ENCODE assay signal across 15 cellular contexts in genomic region chr1:53116307-53116810, GRCh38. TPM values are rescaled to one million over a fixed set of nuclear protein-coding genes. Genes with fewer than 3 reads are reported as not detected.
"Had no signal": no experiment of that assay in that cellular context is flagged by ENCODE, and none has a peak within 500 bp of the region (broad histone marks: within the 10 kb centered on the region; RNA-seq: fewer than 3 reads in every experiment).

No MANE protein-coding gene starts in this region.

- H3K36me3 Mint-ChIP-seq: naive B cell; stimulated activated naive B cell treated with anti-CD40 and anti-IgM and Interleukin-4, amounts not matched to agents 10 μg/mL and 1 μg/mL and 100 μg/mL, for 72 hours had no signal

- H3K27me3 ChIP-seq: transverse colon had no signal

- H3K4me3 Mint-ChIP-seq: activated CD8-positive, alpha-beta T cell treated with anti-CD3 and anti-CD28 coated beads for 36 hours; activated T-helper 1 cell treated with anti-CD3 and anti-CD28 coated beads, Interleukin-12 subunit alpha, Interleukin-12 subunit beta, Interleukin-2, Interleukin-4 antibody, amounts not matched to agents 30 ng/mL and 10 ng/mL and 1 ng/mL, durations not matched to agents 14 hours and 24 hours and 36 hours; naive B cell; stimulated activated naive B cell treated with anti-CD40 and anti-IgM and Interleukin-4, amounts not matched to agents 10 μg/mL and 1 μg/mL and 100 μg/mL, for 72 hours had no signal

- H3K9me3 ChIP-seq: transverse colon had no signal

- FAIRE-seq: frontal cortex, kidney had no signal

- H3K4me1 Mint-ChIP-seq: naive B cell; stimulated activated naive B cell treated with anti-CD40 and anti-IgM and Interleukin-4, amounts not matched to agents 10 μg/mL and 1 μg/mL and 100 μg/mL, for 72 hours had no signal

- H3K4me3 ChIP-seq: coronary artery, hepatocyte, transverse colon had no signal

- DNase-seq: activated CD8-positive, alpha-beta memory T cell treated with anti-CD3 and anti-CD28 coated beads, Interleukin-2, amount 50 U/mL, for 48 hours; activated CD8-positive, alpha-beta T cell treated with anti-CD3 and anti-CD28 coated beads for 36 hours; activated naive CD4-positive, alpha-beta T cell treated with Interleukin-2 at 50 U/mL for 16 hours; central memory CD4-positive, alpha-beta T cell; effector CD4-positive, alpha-beta T cell; kidney; naive B cell; stimulated activated CD4-positive, alpha-beta T cell treated with anti-CD3 and anti-CD28 coated beads, Interleukin-2, amount 100 ng/mL, for 24 hours; stimulated activated naive B cell treated with anti-CD40 and anti-IgM and Interleukin-4, amounts not matched to agents 10 μg/mL and 1 μg/mL and 100 μg/mL, for 72 hours; substantia nigra; transverse colon had no signal

- H2AFZ ChIP-seq: hepatocyte had no signal

- H3K27ac ChIP-seq: hepatocyte, transverse colon had no signal

- H3K27ac Mint-ChIP-seq: activated CD8-positive, alpha-beta T cell treated with anti-CD3 and anti-CD28 coated beads for 36 hours; activated T-helper 1 cell treated with anti-CD3 and anti-CD28 coated beads, Interleukin-12 subunit alpha, Interleukin-12 subunit beta, Interleukin-2, Interleukin-4 antibody, amounts not matched to agents 30 ng/mL and 10 ng/mL and 1 ng/mL, durations not matched to agents 14 hours and 24 hours and 36 hours; naive B cell had no signal

- H3K36me3 ChIP-seq: transverse colon had no signal

- H3K79me2 ChIP-seq: hepatocyte had no signal

- H3K27me3 Mint-ChIP-seq: activated CD8-positive, alpha-beta T cell treated with anti-CD3 and anti-CD28 coated beads for 36 hours had no signal

- H3K9me3 Mint-ChIP-seq: activated CD8-positive, alpha-beta T cell treated with anti-CD3 and anti-CD28 coated beads for 36 hours had no signal

RNA-seq across cellular contexts. Expression of gene SLC1A7, which starts 26.1 kb away (rescaled TPM):
- total RNA-seq: activated CD8-positive, alpha-beta T cell treated with anti-CD3 and anti-CD28 coated beads for 36 hours; activated T-helper 1 cell treated with anti-CD3 and anti-CD28 coated beads, Interleukin-12 subunit alpha, Interleukin-12 subunit beta, Interleukin-2, Interleukin-4 antibody, amounts not matched to agents 30 ng/mL and 10 ng/mL and 1 ng/mL, durations not matched to agents 14 hours and 24 hours and 36 hours; frontal cortex; hepatocyte; kidney had no signal

RNA-seq across cellular contexts. Expression of gene PODN, which starts 54.3 kb away (rescaled TPM):
- total RNA-seq: activated CD8-positive, alpha-beta T cell treated with anti-CD3 and anti-CD28 coated beads for 36 hours; activated T-helper 1 cell treated with anti-CD3 and anti-CD28 coated beads, Interleukin-12 subunit alpha, Interleukin-12 subunit beta, Interleukin-2, Interleukin-4 antibody, amounts not matched to agents 30 ng/mL and 10 ng/mL and 1 ng/mL, durations not matched to agents 14 hours and 24 hours and 36 hours had no signal
